8 cellular contexts compared by ENCODE assay signal in the genomic region with DNA sequence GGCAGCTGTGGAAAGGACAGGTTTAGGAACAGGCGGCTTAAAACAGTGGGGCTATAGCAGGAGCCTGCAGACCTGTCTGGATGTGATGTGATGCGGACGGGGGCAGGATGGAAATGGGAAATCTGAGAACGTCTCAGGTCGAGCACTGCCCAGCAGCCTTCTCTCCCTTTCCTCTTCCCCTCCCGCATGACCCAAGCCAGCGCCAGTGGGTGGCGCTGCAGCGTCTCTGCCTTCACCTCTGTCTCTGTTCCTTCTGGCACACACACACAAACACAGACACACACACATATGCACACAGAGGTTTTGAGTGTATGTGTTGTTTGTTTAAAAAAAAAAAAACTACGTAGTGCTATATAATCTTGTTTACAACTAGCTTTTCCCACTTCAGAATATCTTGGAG.
A peak's percentile ranks its signal among the peaks of the same experiment; 100 is the strongest.
DNase-seq lines count a peak whose midpoint lies in the region; TF ChIP-seq lines count a peak whose summit lies in the region.

No MANE protein-coding gene starts in this region.

- TF ChIP-seq CTCF in GM12874 (IDR thresholded peaks at IDR 0.05; ENCODE audit: insufficient read depth, low read depth, low read length) = peak; percentile 62
- TF ChIP-seq CTCF in OCI-LY7 (conservative IDR thresholded peaks at IDR 0.05; ENCODE audit: low read length) = peak; percentile 64
- peak in 1 of 2 donors; percentile 60 for TF ChIP-seq CTCF in fibroblast of lung (conservative IDR thresholded peaks at IDR 0.05 in 1 of 2, IDR thresholded peaks at IDR 0.05 in 1 of 2; ENCODE audit: low read depth in 1 of 2, low read length in 2 of 2)
- peak; percentile 85 for TF ChIP-seq CTCF in retinal pigment epithelial cell (conservative IDR thresholded peaks at IDR 0.05; ENCODE audit: low read depth, low read length)

- H3K27ac ChIP-seq in OCI-LY7 (ENCODE audit: low read depth, low read length, poor library complexity, severe bottlenecking) (no peak overlapping the region), fibroblast of lung (ENCODE audit: insufficient read depth, low read length) (no peak overlapping the region), caudate nucleus (ENCODE audit: low read depth, low read length) (no peak overlapping the region)

- no peaks in the 10 kb centered on the region for H3K9me2 ChIP-seq in OCI-LY7 (ENCODE audit: insufficient read depth, low read length)

- H3K27me3 ChIP-seq in fibroblast of lung (ENCODE audit: control insufficient read depth, insufficient read depth, low read length) = no peaks in the 10 kb centered on the region

- no peak overlapping the region for H3K4me3 ChIP-seq in OCI-LY7 (ENCODE audit: low read depth, low read length, poor library complexity, severe bottlenecking)
- no peak overlapping the region for H3K4me3 ChIP-seq in fibroblast of lung (replicated peaks in 1 of 4; ENCODE audit: control extremely low read depth in 1 of 4, insufficient read depth in 1 of 4, low read depth in 3 of 4, low read length in 4 of 4)
- no peak overlapping the region for H3K4me3 ChIP-seq in retinal pigment epithelial cell (ENCODE audit: low read length)

- H3K9ac ChIP-seq in fibroblast of lung (ENCODE audit: insufficient read depth, low read length) = no peak overlapping the region

- H3K4me1 ChIP-seq in OCI-LY7 (ENCODE audit: insufficient read depth, low read length, poor library complexity, severe bottlenecking) = no peaks in the 10 kb centered on the region
- no peaks in the 10 kb centered on the region for H3K4me1 ChIP-seq in fibroblast of lung (ENCODE audit: control insufficient read depth, extremely low read depth, insufficient read depth, low read length)

- H4K20me1 ChIP-seq in OCI-LY7 (ENCODE audit: insufficient read depth, low read length) = no peaks in the 10 kb centered on the region
- H4K20me1 ChIP-seq in fibroblast of lung (ENCODE audit: control insufficient read depth, extremely low read depth, insufficient read depth, low read length) = no peaks in the 10 kb centered on the region

- POLR2A ChIA-PET in OCI-LY7 (lab: Charles Lee) = interaction anchor here (0.6 kb wide), 1 partner anchor 476 kb away, joined by 3 read pairs; no protein-coding TSS in a partner anchor

- CTCF ChIA-PET in OCI-LY7 (lab: Charles Lee; ENCODE audit: unreplicated experiment) = no interaction called here

- peak overlapping the region; percentile 61; the same call in 1 of the 2 replicates for H2AFZ ChIP-seq in OCI-LY7 (ENCODE audit: low read length)
- H2AFZ ChIP-seq in fibroblast of lung (ENCODE audit: low read length) = peak overlapping the region; percentile 14

- in situ Hi-C loops in ACHN (cut with HindIII; ENCODE audit: low pct_ligation_motif_present, low pct_unique_long_range_greater_than_20kb, low sequenced_read_pairs) = no loop called here

- no peaks in the 10 kb centered on the region for H3K36me3 ChIP-seq in OCI-LY7 (ENCODE audit: insufficient read depth, low read length)
- no peaks in the 10 kb centered on the region for H3K36me3 ChIP-seq in fibroblast of lung (ENCODE audit: control insufficient read depth, insufficient read depth, low read length)

- H3K79me2 ChIP-seq in OCI-LY7 (ENCODE audit: insufficient read depth, low read depth, low read length) = no peaks in the 10 kb centered on the region
- H3K79me2 ChIP-seq in fibroblast of lung (ENCODE audit: control insufficient read depth, insufficient read depth, low read length) = no peaks in the 10 kb centered on the region

- DNase-seq in ACHN = peak; percentile 52
- peak; percentile 8 for DNase-seq in OCI-LY7 (ENCODE audit: low spot score)
- DNase-seq in fibroblast of lung (ENCODE audit: low read depth in 2 of 2) = peak in 1 of 2 donors; percentile 52
- peak; percentile 4 for DNase-seq in retinal pigment epithelial cell (ENCODE audit: low read depth)
- no peak for DNase-seq in caudate nucleus (lab: John Stamatoyannopoulos, UW)
- DNase-seq in GOT3 (lab: John Stamatoyannopoulos, UW) = no peak
- DNase-seq in activated CD4-positive, CD25-positive, alpha-beta regulatory T cell (lab: John Stamatoyannopoulos, UW) = no peak

- no peaks in the 10 kb centered on the region for H3K9me3 ChIP-seq in OCI-LY7 (ENCODE audit: low read length)
- no peaks in the 10 kb centered on the region for H3K9me3 ChIP-seq in fibroblast of lung (ENCODE audit: control insufficient read depth, insufficient read depth, low read depth, low read length)

- intact Hi-C loops in OCI-LY7 (cut with micrococcal nuclease; ENCODE audit: unreplicated experiment) = no loop called here

- no peak overlapping the region for H3K4me2 ChIP-seq in OCI-LY7 (ENCODE audit: low read length)
- H3K4me2 ChIP-seq in fibroblast of lung (ENCODE audit: extremely low read depth, insufficient read depth, low read length) = no peak overlapping the region

- BruUV-seq in OCI-LY7 (replicated peaks; lab: Mats Ljungman, UMichigan) = no TSS peak

Comparison
In these comparisons a context has a peak if more than half of its experiments do, and no peak if none do; other contexts are left out.
1. DNase-seq: peak in ACHN (single experiment), OCI-LY7 (single experiment) and retinal pigment epithelial cell (single experiment); none in caudate nucleus (0 of 61), GOT3 (single experiment) and activated CD4-positive, CD25-positive, alpha-beta regulatory T cell (0 of 4).